24 cellular contexts compared by ENCODE assay signal in the genomic region with DNA sequence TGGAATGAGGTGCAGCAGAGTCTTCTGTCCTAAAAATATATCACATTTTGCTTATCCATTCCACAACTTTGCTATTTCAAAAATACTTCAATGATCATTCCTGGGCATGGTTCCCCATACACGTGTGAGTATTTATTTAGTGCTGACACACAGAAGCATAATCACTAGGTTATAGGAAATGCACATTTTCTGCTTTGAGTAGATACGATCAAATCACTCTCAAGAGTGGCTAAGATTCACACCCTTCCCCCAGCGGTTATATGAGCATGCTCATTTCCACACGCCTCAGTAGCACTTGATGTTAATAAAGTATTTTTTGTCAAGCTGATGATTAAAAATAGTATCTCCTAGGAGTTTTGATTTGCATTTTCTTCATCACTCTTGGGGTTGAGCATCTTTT.
"Had no signal": no experiment of that assay in that cellular context is flagged by ENCODE, and none has a peak within 500 bp of the region (broad histone marks: within the 10 kb centered on the region; RNA-seq: fewer than 3 reads in every experiment).

No MANE protein-coding gene starts in this region.

- ATAC-seq: body of pancreas, esophagus mucosa, pancreas, psoas muscle had no signal

- H3K27ac ChIP-seq: body of pancreas, hepatocyte, pancreas, psoas muscle, right atrium auricular region, spleen, thoracic aorta had no signal

- H3K36me3 ChIP-seq: pancreas, right atrium auricular region, spleen, thoracic aorta had no signal

- H3K36me3 Mint-ChIP-seq: type B pancreatic cell had no signal

- FAIRE-seq: endothelial cell of umbilical vein had no signal

- H3K9me3 ChIP-seq: body of pancreas, pancreas, psoas muscle, spleen, thoracic aorta had no signal

- H3K27me3 ChIP-seq: body of pancreas, pancreas, right atrium auricular region, spleen had no signal

- H3K27ac Mint-ChIP-seq: activated naive CD4-positive, alpha-beta T cell treated with anti-CD3 and anti-CD28 coated beads for 36 hours; dendritic cell treated with granulocyte-macrophage colony-stimulating factor and Interleukin-4, amounts not matched to agents 40 ng/mL and 50 ng/mL, for 4 days; nephron progenitor cell; type B pancreatic cell had no signal

- H3K4me3 Mint-ChIP-seq: activated naive CD4-positive, alpha-beta T cell treated with anti-CD3 and anti-CD28 coated beads for 36 hours; dendritic cell treated with granulocyte-macrophage colony-stimulating factor and Interleukin-4, amounts not matched to agents 40 ng/mL and 50 ng/mL, for 4 days; nephron progenitor cell; type B pancreatic cell had no signal

- DNase-seq: activated CD4-positive, alpha-beta T cell treated with anti-CD3 and anti-CD28 coated beads for 1 hour; activated CD4-positive, alpha-beta T cell treated with anti-CD3 and anti-CD28 coated beads, Interleukin-2, amount 50 U/mL, for 4 hours; activated CD8-positive, alpha-beta memory T cell treated with anti-CD3 and anti-CD28 coated beads for 24 hours; activated effector memory CD4-positive, alpha-beta T cell treated with Interleukin-2 at 50 U/mL for 16 hours; activated naive CD4-positive, alpha-beta T cell treated with anti-CD3 and anti-CD28 coated beads for 36 hours; activated T-cell treated with anti-CD3 and anti-CD28 coated beads, Interleukin-2, amount 50 U/mL, for 48 hours; anterior cingulate cortex; body of pancreas; effector memory CD4-positive, alpha-beta T cell; glutamatergic neuron; nephron progenitor cell; pancreas; psoas muscle; spleen; stimulated activated CD4-positive, alpha-beta T cell treated with anti-CD3 and anti-CD28 coated beads, Interleukin-4, amount 100 ng/mL, for 1 hour; stimulated activated naive CD4-positive, alpha-beta T cell treated with Interleukin-2 at 50 U/mL for 16 hours; T-helper 9 cell had no signal

- H3K4me1 ChIP-seq: body of pancreas, pancreas, psoas muscle, right atrium auricular region had no signal

- H3K4me3 ChIP-seq: body of pancreas, hepatocyte, pancreas, psoas muscle, right atrium auricular region, spleen, thoracic aorta had no signal

- H3K9me3 Mint-ChIP-seq: activated naive CD4-positive, alpha-beta T cell treated with anti-CD3 and anti-CD28 coated beads for 36 hours; dendritic cell treated with granulocyte-macrophage colony-stimulating factor and Interleukin-4, amounts not matched to agents 40 ng/mL and 50 ng/mL, for 4 days; nephron progenitor cell; type B pancreatic cell had no signal

- H3K27me3 Mint-ChIP-seq: dendritic cell treated with granulocyte-macrophage colony-stimulating factor and Interleukin-4, amounts not matched to agents 40 ng/mL and 50 ng/mL, for 4 days had no signal
